Comparison of ENCODE assay signal across 25 cellular contexts in the genomic region with DNA sequence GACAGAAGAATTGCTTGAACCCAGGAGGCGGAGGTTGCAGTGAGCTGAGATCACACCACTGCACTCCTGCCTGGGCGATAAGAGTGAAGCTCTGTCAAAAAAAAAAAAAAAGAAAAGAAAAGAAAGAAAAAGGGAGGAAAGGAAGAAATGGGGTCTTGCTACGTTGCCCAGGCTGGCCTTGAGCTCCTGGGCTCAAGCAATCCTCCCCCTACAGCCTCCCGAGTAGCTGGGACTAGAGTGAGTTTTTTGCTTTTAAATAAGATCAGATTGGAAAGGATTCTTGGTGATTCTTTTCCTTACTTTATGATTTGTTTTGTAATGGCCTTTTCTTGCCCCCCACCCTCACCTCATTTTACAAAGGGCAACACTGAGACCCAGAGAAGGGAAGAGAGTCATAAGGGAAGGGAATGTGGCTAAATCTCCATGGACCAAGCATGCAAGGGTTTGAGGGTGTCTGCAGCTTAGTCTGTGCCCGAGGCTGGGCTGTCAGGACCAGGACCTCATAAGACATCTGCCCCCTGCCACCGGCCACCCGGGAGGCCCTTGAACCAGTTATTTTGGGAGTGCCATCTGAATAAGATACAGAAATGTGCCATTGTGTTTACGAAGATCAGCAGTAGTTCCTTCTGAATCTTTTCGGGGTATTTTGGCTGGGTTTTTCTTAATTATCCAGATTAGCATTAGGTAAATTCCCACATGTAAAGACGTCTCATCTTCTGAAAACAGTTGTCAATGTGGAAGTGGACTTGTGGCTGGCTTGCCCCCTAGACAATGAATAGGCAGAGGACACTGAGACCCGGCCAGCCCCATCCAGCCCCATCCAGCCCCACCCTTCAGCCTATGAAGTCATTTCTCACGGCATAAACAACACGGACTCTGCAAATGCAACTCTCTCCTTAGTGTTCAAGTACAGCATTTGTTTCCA. TPM values are rescaled to one million over a fixed set of nuclear protein-coding genes. Genes with fewer than 3 reads are reported as not detected.
DNase-seq lines count a peak whose midpoint lies in the region; ATAC-seq lines count a peak whose summit lies in the region.
"Had no signal": no experiment of that assay in that cellular context is flagged by ENCODE, and none has a peak within 500 bp of the region (broad histone marks: within the 10 kb centered on the region; RNA-seq: fewer than 3 reads in every experiment).

No MANE protein-coding gene starts in this region.

- H3K9me3 Mint-ChIP-seq in naive B cell, result no peaks in the 10 kb centered on the region
- H3K9me3 Mint-ChIP-seq: immature natural killer cell had no signal

- H3K36me3 Mint-ChIP-seq in naive B cell, result peaks cover 5 to 8% of the 10 kb centered on the region in 2 donors
- H3K36me3 Mint-ChIP-seq: immature natural killer cell, type B pancreatic cell had no signal

- DNase-seq in activated CD4-positive, CD25-positive, alpha-beta regulatory T cell treated with anti-CD3 and anti-CD28 coated beads, Interleukin-2, amount 50 U/mL, for 72 hours, result no peak
- peak; percentile 57 for DNase-seq in naive B cell
- DNase-seq in H4 (ENCODE audit: low spot score), result no peak
- DNase-seq in AG08396 (ENCODE audit: low spot score), result no peak
- no peak for DNase-seq in hypothalamus (lab: John Stamatoyannopoulos, UW)
- DNase-seq: activated CD4-positive, alpha-beta T cell treated with anti-CD3 and anti-CD28 coated beads, Interleukin-2, amount 50 U/mL, for 1 hour; activated naive CD4-positive, alpha-beta T cell; activated T-cell treated with anti-CD3 and anti-CD28 coated beads for 4 hours; AML-193; central memory CD4-positive, alpha-beta T cell; COR-L47; foreskin fibroblast; immature natural killer cell; IMR-90; left ventricle myocardium inferior; MG63; NCI-H1436; NCI-H2171 treated with DMSO at 0.1 percent for 48 hours; NCI-H69; T-cell had no signal

- peak; percentile 58 to 69 for ATAC-seq in activated CD4-positive, CD25-positive, alpha-beta regulatory T cell treated with anti-CD3 and anti-CD28 coated beads, Interleukin-2, amount 50 U/mL, for 24 hours
- ATAC-seq in GM18868 (IDR thresholded peaks at IDR 0.05; ENCODE audit: unreplicated experiment), result peak; percentile 39
- peak; percentile 31 for ATAC-seq in HG02981 (IDR thresholded peaks at IDR 0.05; ENCODE audit: unreplicated experiment)
- ATAC-seq in naive B cell (ENCODE audit: low read depth in 2 of 2), result peak; percentile 38 to 41
- ATAC-seq: Right ventricle myocardium inferior, T-cell had no signal

- peak overlapping the region; percentile 95 to 100 (median 98) for H3K27ac Mint-ChIP-seq in naive B cell
- H3K27ac Mint-ChIP-seq: immature natural killer cell, T-cell, type B pancreatic cell had no signal

- peaks cover 82 to 91% (median 85%) of the 10 kb centered on the region in 3 donors for H3K4me1 Mint-ChIP-seq in naive B cell
- H3K4me1 Mint-ChIP-seq: immature natural killer cell had no signal

- peak overlapping the region; percentile 6 to 89 (median 64) for H3K4me3 Mint-ChIP-seq in naive B cell
- H3K4me3 Mint-ChIP-seq: immature natural killer cell, T-cell, type B pancreatic cell had no signal

- no peaks in the 10 kb centered on the region for H3K27me3 Mint-ChIP-seq in naive B cell

RNA-seq across cellular contexts. Expression of gene GRHPR, which starts 44.5 kb away (rescaled TPM):
- 100 to 1,000 TPM in 5 of 6 donors, 10 to 100 TPM in 1; 90.5 to 185 (median 126) TPM for polyA plus RNA-seq in naive B cell (ENCODE audit: low read depth in 6 of 6)
- 172 and 191 TPM in 2 replicates for total RNA-seq in H4 (2014; rRNA removed; shearing (Covaris generic))
